In the genomic region with DNA sequence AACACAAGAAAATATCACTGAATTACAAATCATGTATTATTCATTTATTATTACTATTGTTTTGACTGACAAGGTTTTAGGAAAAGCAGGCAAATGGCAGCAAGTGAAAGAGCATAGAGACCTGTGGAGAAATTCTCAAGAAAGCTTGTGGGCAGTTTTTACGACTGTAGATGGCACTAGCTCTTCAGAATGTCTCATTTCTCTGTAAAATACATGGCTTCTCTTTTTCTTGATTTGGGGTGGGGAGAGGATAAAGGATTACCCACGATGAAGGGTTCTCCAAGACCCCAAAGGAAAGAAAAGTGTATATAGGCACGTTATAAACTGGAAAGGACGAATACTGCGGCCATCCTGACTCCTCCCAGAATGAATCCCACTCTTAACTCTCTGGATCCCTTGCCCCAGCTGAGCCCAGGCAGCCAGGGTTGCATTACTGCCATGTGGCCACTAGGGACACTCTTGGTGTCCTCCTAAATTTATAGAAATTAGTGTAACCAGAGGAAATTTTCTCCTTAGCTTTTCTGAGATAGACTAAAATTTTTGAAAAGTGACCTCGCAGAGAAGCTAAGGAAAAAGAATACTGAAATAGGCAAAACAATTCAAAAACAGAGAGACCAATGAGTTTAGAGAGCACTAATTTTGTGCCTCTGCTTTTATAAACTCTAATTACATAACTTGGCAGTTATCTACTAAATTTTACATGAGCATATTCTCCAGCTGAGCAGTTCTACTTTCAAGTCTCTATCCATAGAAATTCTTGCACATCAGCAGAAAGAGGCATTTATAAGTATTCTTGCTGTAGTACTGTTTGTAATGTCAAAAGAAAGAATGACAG, we compare ENCODE assay signal across 8 cellular contexts. TPM values are rescaled to one million over a fixed set of nuclear protein-coding genes. Genes with fewer than 3 reads are reported as not detected.
DNase-seq lines count a peak whose midpoint lies in the region; ATAC-seq, FAIRE-seq and TF ChIP-seq lines count a peak whose summit lies in the region.

No MANE protein-coding gene starts in this region.

- intact Hi-C loops in GM12878 (cut with micrococcal nuclease; ENCODE audit: unreplicated experiment) (no loop called here), spleen (cut with DNase I; ENCODE audit: low total_unique reads) (no loop called here)

- peak; percentile 41 for DNase-seq in COLO829 (ENCODE audit: low spot score)
- peak; percentile 23 for DNase-seq in NCI-H1105 treated with DMSO at 0.1 percent for 48 hours (lab: John Stamatoyannopoulos, UW)
- no peak for DNase-seq in GM12878 (ENCODE audit: low read depth, low spot score)
- no peak for DNase-seq in spleen
- DNase-seq in COR-L47 (lab: John Stamatoyannopoulos, UW) = no peak

- no peak for TF ChIP-seq EP300 in GM12878 (IDR thresholded peaks at IDR 0.05; ENCODE audit: borderline replicate concordance in 1 of 2, control insufficient read depth in 1 of 2, low read depth in 2 of 2, low read length in 2 of 2)

- SMC1A ChIA-PET in GM12878 (lab: Charles Lee; ENCODE audit: uncharacterized antibody, unreplicated experiment) = no interaction called here

- H3K4me2 ChIP-seq in GM12878 (ENCODE audit: control insufficient read depth, insufficient read depth) = no peak overlapping the region

- H2AFZ ChIP-seq in GM12878 (ENCODE audit: control insufficient read depth, low read depth, low read length) = no peak overlapping the region

- H3K4me3 ChIP-seq in GM12878 = no peak overlapping the region
- peak overlapping the region; percentile 74 for H3K4me3 ChIP-seq in iPS-18a (ENCODE audit: low read length)
- H3K4me3 ChIP-seq in spleen = peak overlapping the region in 1 of 8 donors; percentile 24

- BruUV-seq in GM12878 (replicated peaks; lab: Mats Ljungman, UMichigan) = no TSS peak

- TF ChIP-seq RAD21 in GM12878 (IDR thresholded peaks at IDR 0.05; ENCODE audit: insufficient read depth, low read depth, low read length) = no peak

- RAD21 ChIA-PET in GM12878 (lab: Charles Lee; ENCODE audit: unreplicated experiment) = no interaction called here

- no peak for FAIRE-seq in GM12878 (lab: Jason Lieb, UNC)

- in situ Hi-C loops in GM12878 (cut with MboI) = no loop called here

- H3K9me3 ChIP-seq in GM12878 (replicated peaks; ENCODE audit: control insufficient read depth, insufficient read depth, low read length) (no peaks in the 10 kb centered on the region), iPS-18a (ENCODE audit: control insufficient read depth, low read depth, low read length) (no peaks in the 10 kb centered on the region), spleen (no peaks in the 10 kb centered on the region)

- TF ChIP-seq POLR2A in GM12878 (IDR thresholded peaks at IDR 0.05; ENCODE audit: low read depth, low read length) = no peak
- TF ChIP-seq POLR2A in spleen (IDR thresholded peaks at IDR 0.05) = no peak

- H3K4me1 ChIP-seq in GM12878 (ENCODE audit: control insufficient read depth, insufficient read depth, low read length) (no peaks in the 10 kb centered on the region), iPS-18a (ENCODE audit: control insufficient read depth, low read depth, low read length) (no peaks in the 10 kb centered on the region), spleen (peaks cover 0 to 6% (median 0%) of the 10 kb centered on the region in 6 donors)

- ATAC-seq in GM18909 (IDR thresholded peaks at IDR 0.05; ENCODE audit: poor library complexity, unreplicated experiment) (peak; percentile 65), GM12878 (peak; percentile 72), GM21825 (IDR thresholded peaks at IDR 0.05; ENCODE audit: unreplicated experiment) (no peak)

- no peaks in the 10 kb centered on the region for H3K79me2 ChIP-seq in GM12878 (ENCODE audit: control insufficient read depth, insufficient read depth, low read length)

- no peaks in the 10 kb centered on the region for H4K20me1 ChIP-seq in GM12878 (ENCODE audit: control insufficient read depth, insufficient read depth)

- no peak overlapping the region for H3K27ac ChIP-seq in GM12878 (ENCODE audit: control insufficient read depth, insufficient read depth)
- no peak overlapping the region for H3K27ac ChIP-seq in iPS-18a (ENCODE audit: low read length)
- H3K27ac ChIP-seq in spleen = no peak overlapping the region

- TF ChIP-seq CTCF in GM12878 (IDR thresholded peaks at IDR 0.05 in 2 of 3, conservative IDR thresholded peaks at IDR 0.05 in 1 of 3; ENCODE audit: control insufficient read depth in 2 of 3, extremely low read depth in 1 of 3, insufficient read depth in 1 of 3, low read depth in 3 of 3, low read length in 3 of 3) (peak; percentile 57 to 84 (median 84)), spleen (IDR thresholded peaks at IDR 0.05 in 8 of 11, conservative IDR thresholded peaks at IDR 0.05 in 3 of 11) (peak; percentile 23 to 92 (median 77))

- CTCF ChIA-PET in GM12878 (lab: Yijun Ruan, JAX) = interaction anchor here (0.9 to 3.9 kb wide), 9 partner anchors 9 to 74 kb away, joined by 3 to 20 read pairs (median 3); no protein-coding TSS in a partner anchor

- POLR2A ChIA-PET in GM12878 (lab: Charles Lee) = no interaction called here

- H3K9ac ChIP-seq in GM12878 (ENCODE audit: control insufficient read depth, insufficient read depth, low read length) = no peak overlapping the region
- H3K9ac ChIP-seq in iPS-18a (ENCODE audit: low read length) = peak overlapping the region; percentile 40

- no peaks in the 10 kb centered on the region for H3K27me3 ChIP-seq in GM12878 (replicated peaks in 1 of 2; ENCODE audit: control insufficient read depth in 2 of 2, insufficient read depth in 2 of 2, low read length in 1 of 2)
- no peaks in the 10 kb centered on the region for H3K27me3 ChIP-seq in iPS-18a (ENCODE audit: control insufficient read depth, insufficient read depth, low read length)
- peaks cover 0 to 19% (median 0%) of the 10 kb centered on the region in 7 donors for H3K27me3 ChIP-seq in spleen (replicated peaks in 1 of 7)

- under 1% methylated on average over 6 of the region's 6 CpGs for WGBS in GM12878 (ENCODE audit: insufficient coverage, insufficient replicate concordance, low lambda C conversion rate, missing lambda C conversion rate)
- 0 to 5% (median 2%) methylated on average over 6 of the region's 6 CpGs for WGBS in spleen, 5 donors

- H3K36me3 ChIP-seq in GM12878 (ENCODE audit: control insufficient read depth in 2 of 2, insufficient read depth in 2 of 2, low read length in 1 of 2) (no peaks in the 10 kb centered on the region), iPS-18a (ENCODE audit: control insufficient read depth, low read depth, low read length) (no peaks in the 10 kb centered on the region), spleen (no peaks in the 10 kb centered on the region)

TF ChIP-seq in GM12878, 131 proteins besides CTCF, POLR2A, EP300 and RAD21 (continues in another document):
- TF ChIP-seq MEF2A (IDR thresholded peaks at IDR 0.05; ENCODE audit: insufficient read depth, low read depth, low read length) (no peak), BMI1 (IDR thresholded peaks at IDR 0.05; ENCODE audit: borderline replicate concordance) (no peak), IRF4 (IDR thresholded peaks at IDR 0.05; ENCODE audit: low read depth, low read length) (no peak), GABPA (IDR thresholded peaks at IDR 0.05; ENCODE audit: low read depth) (no peak), ZSCAN29 (IDR thresholded peaks at IDR 0.05) (no peak), RUNX3 (IDR thresholded peaks at IDR 0.05; ENCODE audit: low read length) (no peak), ETV6 (conservative IDR thresholded peaks at IDR 0.05 in 1 of 2, IDR thresholded peaks at IDR 0.05 in 1 of 2; ENCODE audit: borderline replicate concordance in 1 of 2, low read depth in 1 of 2) (no peak)
- TF ChIP-seq, protein P1, sequence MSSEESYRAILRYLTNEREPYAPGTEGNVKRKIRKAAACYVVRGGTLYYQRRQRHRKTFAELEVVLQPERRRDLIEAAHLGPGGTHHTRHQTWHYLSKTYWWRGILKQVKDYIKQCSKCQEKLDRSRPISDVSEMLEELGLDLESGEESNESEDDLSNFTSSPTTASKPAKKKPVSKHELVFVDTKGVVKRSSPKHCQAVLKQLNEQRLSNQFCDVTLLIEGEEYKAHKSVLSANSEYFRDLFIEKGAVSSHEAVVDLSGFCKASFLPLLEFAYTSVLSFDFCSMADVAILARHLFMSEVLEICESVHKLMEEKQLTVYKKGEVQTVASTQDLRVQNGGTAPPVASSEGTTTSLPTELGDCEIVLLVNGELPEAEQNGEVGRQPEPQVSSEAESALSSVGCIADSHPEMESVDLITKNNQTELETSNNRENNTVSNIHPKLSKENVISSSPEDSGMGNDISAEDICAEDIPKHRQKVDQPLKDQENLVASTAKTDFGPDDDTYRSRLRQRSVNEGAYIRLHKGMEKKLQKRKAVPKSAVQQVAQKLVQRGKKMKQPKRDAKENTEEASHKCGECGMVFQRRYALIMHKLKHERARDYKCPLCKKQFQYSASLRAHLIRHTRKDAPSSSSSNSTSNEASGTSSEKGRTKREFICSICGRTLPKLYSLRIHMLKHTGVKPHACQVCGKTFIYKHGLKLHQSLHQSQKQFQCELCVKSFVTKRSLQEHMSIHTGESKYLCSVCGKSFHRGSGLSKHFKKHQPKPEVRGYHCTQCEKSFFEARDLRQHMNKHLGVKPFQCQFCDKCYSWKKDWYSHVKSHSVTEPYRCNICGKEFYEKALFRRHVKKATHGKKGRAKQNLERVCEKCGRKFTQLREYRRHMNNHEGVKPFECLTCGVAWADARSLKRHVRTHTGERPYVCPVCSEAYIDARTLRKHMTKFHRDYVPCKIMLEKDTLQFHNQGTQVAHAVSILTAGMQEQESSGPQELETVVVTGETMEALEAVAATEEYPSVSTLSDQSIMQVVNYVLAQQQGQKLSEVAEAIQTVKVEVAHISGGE (CRISPR knock-in tag; IDR thresholded peaks at IDR 0.05) = no peak

RNA-seq across cellular contexts. Expression of a gene that starts 37.7 kb away (rescaled TPM):
- total RNA-seq in GM12878 (2013; cell fraction: nucleolus; rRNA removed) = not detected in 2 replicates
- total RNA-seq in GM12878 (2014; rRNA removed) (not detected in 2 replicates), GM12878 (2014; rRNA removed; fragmentation: Illumina TruSeq; extraction: Trizol) (not detected in 2 replicates), GM12878 (2021) (not detected in 2 replicates), spleen (under 1 TPM; 0.06 to 0.34 (median 0.09) TPM)
- not detected for polyA plus RNA-seq in GM12878 (2011; ENCODE audit: low read depth)
- polyA plus RNA-seq in GM12878 (2011; rRNA removed) (not detected in 2 replicates), GM12878 (2014; fragmentation: Illumina TruSeq; extraction: Trizol) (0.01 TPM in 1 of 2 replicates, not detected in the other), GM12878 (2014; fragmentation: Nextera tagmentation; extraction: Ambion mirVana) (not detected), GM12878 (2014; rRNA removed) (not detected in 2 replicates), GM12878 (2016; fragmentation: Nextera tagmentation; extraction: Ambion mirVana) (not detected), spleen (under 1 TPM; 0.02 to 0.06 (median 0.02) TPM)
- polyA plus RNA-seq in GM12878 (2011; cell fraction: cytosol; rRNA removed) = not detected in 2 replicates
- not detected in 2 replicates for polyA plus RNA-seq in GM12878 (2011; cell fraction: nucleus; rRNA removed)
- polyA plus RNA-seq in GM12878 (2012) = 0.01 and 0.04 TPM in 2 replicates
- polyA minus RNA-seq in GM12878 (2011; rRNA and poly(A)+ RNA removed) = not detected in 2 replicates
- polyA minus RNA-seq in GM12878 (2011; cell fraction: cytosol; rRNA and poly(A)+ RNA removed) = not detected in 2 replicates
- not detected in 2 replicates for polyA minus RNA-seq in GM12878 (2011; cell fraction: nucleus; rRNA and poly(A)+ RNA removed)

Comparison
In these comparisons a context has a peak if more than half of its experiments do, and no peak if none do; other contexts are left out.
1. DNase-seq: peak in COLO829 (single experiment) and NCI-H1105 treated with DMSO at 0.1 percent for 48 hours (single experiment); none in GM12878 (single experiment), spleen (single experiment) and COR-L47 (single experiment).